1 cellular context compared by ENCODE assay signal in genomic region chr16:85159226-85159980, GRCh38.
TF ChIP-seq lines count a peak whose summit lies in the region.

No MANE protein-coding gene starts in this region.

TF ChIP-seq in HepG2, 621 proteins besides CTCF, POLR2A, EP300 and RAD21 (continued from another document and continues in another):
- peak; percentile 57; the same call in 1 of the 2 replicates for TF ChIP-seq AHDC1 (CRISPR knock-in tag; IDR thresholded peaks at IDR 0.05; ENCODE audit: borderline replicate concordance)
- no peak for TF ChIP-seq POGZ (CRISPR knock-in tag; IDR thresholded peaks at IDR 0.05)
- TF ChIP-seq ZNF329 (CRISPR knock-in tag; IDR thresholded peaks at IDR 0.05; ENCODE audit: low read depth) = 0 out of 2 replicates have a peak, but pooled peaks have one; percentile 61
- peak; percentile 85 for TF ChIP-seq EED (CRISPR knock-in tag; IDR thresholded peaks at IDR 0.05)
- TF ChIP-seq ZGPAT (CRISPR knock-in tag; IDR thresholded peaks at IDR 0.05) = no peak
- peak; percentile 23; the same call in 1 of the 2 replicates for TF ChIP-seq CBX5 (CRISPR knock-in tag; IDR thresholded peaks at IDR 0.05; ENCODE audit: borderline replicate concordance)
- TF ChIP-seq NCOA5 (CRISPR knock-in tag; IDR thresholded peaks at IDR 0.05) = no peak
- TF ChIP-seq NFATC3 (CRISPR knock-in tag; IDR thresholded peaks at IDR 0.05) = no peak
- no peak for TF ChIP-seq ZNF275 (CRISPR knock-in tag; IDR thresholded peaks at IDR 0.05; ENCODE audit: borderline replicate concordance)
- peak; percentile 13; the same call in 1 of the 2 replicates for TF ChIP-seq ARNT2 (CRISPR knock-in tag; IDR thresholded peaks at IDR 0.05; ENCODE audit: low read depth)
- no peak for TF ChIP-seq TCF7L2 (IDR thresholded peaks at IDR 0.05; ENCODE audit: low read depth, low read length)
- TF ChIP-seq ZNF710 (CRISPR knock-in tag; IDR thresholded peaks at IDR 0.05; ENCODE audit: borderline replicate concordance) = peak; percentile 34; the same call in 1 of the 2 replicates
- TF ChIP-seq FOXJ3 (CRISPR knock-in tag; IDR thresholded peaks at IDR 0.05; ENCODE audit: borderline replicate concordance) = peak; percentile 67
- no peak for TF ChIP-seq MTF2 (CRISPR knock-in tag; IDR thresholded peaks at IDR 0.05; ENCODE audit: borderline replicate concordance)
- TF ChIP-seq ZNF878 (CRISPR knock-in tag; IDR thresholded peaks at IDR 0.05) = peak; percentile 17; the same call in 1 of the 2 replicates
- no peak for TF ChIP-seq THAP8 (CRISPR knock-in tag; IDR thresholded peaks at IDR 0.05; ENCODE audit: borderline replicate concordance)
- no peak for TF ChIP-seq ZBTB37 (CRISPR knock-in tag; IDR thresholded peaks at IDR 0.05)
- no peak for TF ChIP-seq PCBP2 (optimal IDR thresholded peaks at IDR 0.05; ENCODE audit: low read depth, low read length, poor library complexity, severe bottlenecking)
- TF ChIP-seq ZBTB1 (CRISPR knock-in tag; IDR thresholded peaks at IDR 0.05; ENCODE audit: borderline replicate concordance) = no peak
- no peak; the same call in 1 of the 2 replicates for TF ChIP-seq ZNF274 (CRISPR knock-in tag; IDR thresholded peaks at IDR 0.05)
- peak; percentile 84 for TF ChIP-seq ZBTB34 (CRISPR knock-in tag; IDR thresholded peaks at IDR 0.05)
- TF ChIP-seq GPBP1L1 (CRISPR knock-in tag; IDR thresholded peaks at IDR 0.05) = no peak
- TF ChIP-seq ZFP91 (CRISPR knock-in tag; IDR thresholded peaks at IDR 0.05; ENCODE audit: borderline replicate concordance) = no peak; the same call in 1 of the 2 replicates
- TF ChIP-seq KAT7 (CRISPR knock-in tag; IDR thresholded peaks at IDR 0.05; ENCODE audit: borderline replicate concordance) = no peak
- TF ChIP-seq MEF2D (CRISPR knock-in tag; IDR thresholded peaks at IDR 0.05) = no peak; the same call in 1 of the 2 replicates
- TF ChIP-seq DPF2 (CRISPR knock-in tag; IDR thresholded peaks at IDR 0.05; ENCODE audit: borderline replicate concordance, low read depth) = no peak; the same call in 1 of the 2 replicates
- no peak; the same call in 1 of the 2 replicates for TF ChIP-seq EEA1 (CRISPR knock-in tag; IDR thresholded peaks at IDR 0.05; ENCODE audit: borderline replicate concordance)
- TF ChIP-seq AGO2 (optimal IDR thresholded peaks at IDR 0.05; ENCODE audit: low read depth, low read length) = no peak
- peak; percentile 21; the same call in 1 of the 2 replicates for TF ChIP-seq BHLHE40 (IDR thresholded peaks at IDR 0.05; ENCODE audit: low read length)
- 0 out of 2 replicates have a peak, but pooled peaks have one; percentile 4 for TF ChIP-seq DRAP1 (CRISPR knock-in tag; IDR thresholded peaks at IDR 0.05)
- no peak for TF ChIP-seq NCOA1 (CRISPR knock-in tag; IDR thresholded peaks at IDR 0.05)
- TF ChIP-seq POLR2AphosphoS2 (IDR thresholded peaks at IDR 0.05; ENCODE audit: low read depth, low read length) = no peak
- TF ChIP-seq GZF1 (CRISPR knock-in tag; IDR thresholded peaks at IDR 0.05) = no peak; the same call in 1 of the 2 replicates
- TF ChIP-seq GLI4 (CRISPR knock-in tag; IDR thresholded peaks at IDR 0.05; ENCODE audit: borderline replicate concordance) = peak; percentile 90; the same call in 1 of the 2 replicates
- TF ChIP-seq HHEX (CRISPR knock-in tag; IDR thresholded peaks at IDR 0.05) = no peak
- 0 out of 2 replicates have a peak, but pooled peaks have one; percentile 14 for TF ChIP-seq KLF6 (CRISPR knock-in tag; IDR thresholded peaks at IDR 0.05)
- no peak for TF ChIP-seq ATAD3A (CRISPR knock-in tag; IDR thresholded peaks at IDR 0.05)
- TF ChIP-seq CHD2 (IDR thresholded peaks at IDR 0.05; ENCODE audit: low read depth, low read length) = no peak
- TF ChIP-seq HBP1 (CRISPR knock-in tag; IDR thresholded peaks at IDR 0.05; ENCODE audit: low read depth) = 0 out of 2 replicates have a peak, but pooled peaks have one; percentile 11
- peak; percentile 58 for TF ChIP-seq ZEB1 (IDR thresholded peaks at IDR 0.05; ENCODE audit: insufficient replicate concordance, low read depth)
- no peak for TF ChIP-seq HNRNPUL1 (IDR thresholded peaks at IDR 0.05; ENCODE audit: low read depth, low read length)
- TF ChIP-seq ETV6 (CRISPR knock-in tag; conservative IDR thresholded peaks at IDR 0.05) = peak; percentile 22; the same call in 1 of the 2 replicates
